In genomic region chr12:12008232-12008850, GRCh38 we compare ENCODE assay signal across 9 cellular contexts.
DNase-seq lines count a peak whose midpoint lies in the region; ATAC-seq and TF ChIP-seq lines count a peak whose summit lies in the region.
"Had no signal": no experiment of that assay in that cellular context is flagged by ENCODE, and none has a peak within 500 bp of the region (broad histone marks: within the 10 kb centered on the region; RNA-seq: fewer than 3 reads in every experiment).

No MANE protein-coding gene starts in this region.

- no peaks in the 10 kb centered on the region for H3K36me3 ChIP-seq in WERI-Rb-1
- H3K36me3 ChIP-seq: upper lobe of left lung had no signal

- no peaks in the 10 kb centered on the region for H3K9me3 ChIP-seq in WERI-Rb-1 (ENCODE audit: severe bottlenecking)
- H3K9me3 ChIP-seq: upper lobe of left lung had no signal

- H3K4me3 ChIP-seq in WERI-Rb-1 (ENCODE audit: low read depth, low read length) (no peak overlapping the region), fibroblast of mammary gland (ENCODE audit: control insufficient read depth, low read depth, low read length) (no peak overlapping the region)
- H3K4me3 ChIP-seq: upper lobe of left lung had no signal

- H3K27ac ChIP-seq in 22Rv1: no peak overlapping the region
- no peak overlapping the region for H3K27ac ChIP-seq in WERI-Rb-1

- ATAC-seq in HG02938 (IDR thresholded peaks at IDR 0.05; ENCODE audit: unreplicated experiment) (no peak), GM21737 (IDR thresholded peaks at IDR 0.05; ENCODE audit: unreplicated experiment) (no peak)

- peak; percentile 75 for TF ChIP-seq CTCF in 22Rv1 (IDR thresholded peaks at IDR 0.05)
- TF ChIP-seq CTCF in WERI-Rb-1 (IDR thresholded peaks at IDR 0.05; ENCODE audit: low read depth, low read length): peak; percentile 57
- TF ChIP-seq CTCF in fibroblast of mammary gland (conservative IDR thresholded peaks at IDR 0.05; ENCODE audit: control insufficient read depth, insufficient read depth, low read depth, low read length): peak; percentile 36

- no peaks in the 10 kb centered on the region for H3K27me3 ChIP-seq in WERI-Rb-1 (ENCODE audit: insufficient read depth, low read depth, severe bottlenecking)
- H3K27me3 ChIP-seq: upper lobe of left lung had no signal

- DNase-seq in H4 (ENCODE audit: low spot score) (peak; percentile 45), WERI-Rb-1 (no peak), fibroblast of mammary gland (ENCODE audit: low read depth) (no peak), NCI-H2227 (lab: John Stamatoyannopoulos, UW; ENCODE audit: unreplicated experiment) (no peak), GF-D8 (lab: John Stamatoyannopoulos, UW) (no peak)
